1 cellular context compared by ENCODE assay signal in the genomic region with DNA sequence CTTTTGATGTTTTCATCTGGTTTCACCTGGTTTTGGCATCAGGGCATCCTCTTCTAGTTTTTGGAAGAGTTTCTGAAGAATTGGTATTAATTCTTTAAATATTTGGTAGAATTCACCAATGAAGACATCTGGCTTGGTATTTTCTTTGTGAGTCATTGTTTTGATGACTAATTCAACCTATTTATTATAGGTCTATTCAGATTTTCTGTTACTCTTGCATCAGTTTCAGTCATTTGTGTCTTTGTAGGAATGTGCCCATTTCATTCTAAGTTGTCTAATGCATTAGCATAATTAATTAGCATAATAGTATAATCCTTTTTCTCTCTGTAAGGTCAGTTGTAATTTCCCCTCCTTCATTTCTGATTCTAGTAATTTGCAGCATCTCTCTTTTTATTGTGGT.
TF ChIP-seq lines count a peak whose summit lies in the region.

No MANE protein-coding gene starts in this region.

TF ChIP-seq in endothelial cell of umbilical vein, 7 proteins besides CTCF, POLR2A, EP300 and RAD21:
- TF ChIP-seq JUN (IDR thresholded peaks at IDR 0.05; ENCODE audit: borderline replicate concordance, insufficient read depth, insufficient read length, low read depth) = peak; percentile 88
- no peak for TF ChIP-seq MYC (IDR thresholded peaks at IDR 0.05; ENCODE audit: low read depth, low read length)
- TF ChIP-seq FOS (IDR thresholded peaks at IDR 0.05; ENCODE audit: borderline replicate concordance, insufficient read depth, low read length) = peak; percentile 93
